ENCODE assay signal across 2 cellular contexts in the genomic region with DNA sequence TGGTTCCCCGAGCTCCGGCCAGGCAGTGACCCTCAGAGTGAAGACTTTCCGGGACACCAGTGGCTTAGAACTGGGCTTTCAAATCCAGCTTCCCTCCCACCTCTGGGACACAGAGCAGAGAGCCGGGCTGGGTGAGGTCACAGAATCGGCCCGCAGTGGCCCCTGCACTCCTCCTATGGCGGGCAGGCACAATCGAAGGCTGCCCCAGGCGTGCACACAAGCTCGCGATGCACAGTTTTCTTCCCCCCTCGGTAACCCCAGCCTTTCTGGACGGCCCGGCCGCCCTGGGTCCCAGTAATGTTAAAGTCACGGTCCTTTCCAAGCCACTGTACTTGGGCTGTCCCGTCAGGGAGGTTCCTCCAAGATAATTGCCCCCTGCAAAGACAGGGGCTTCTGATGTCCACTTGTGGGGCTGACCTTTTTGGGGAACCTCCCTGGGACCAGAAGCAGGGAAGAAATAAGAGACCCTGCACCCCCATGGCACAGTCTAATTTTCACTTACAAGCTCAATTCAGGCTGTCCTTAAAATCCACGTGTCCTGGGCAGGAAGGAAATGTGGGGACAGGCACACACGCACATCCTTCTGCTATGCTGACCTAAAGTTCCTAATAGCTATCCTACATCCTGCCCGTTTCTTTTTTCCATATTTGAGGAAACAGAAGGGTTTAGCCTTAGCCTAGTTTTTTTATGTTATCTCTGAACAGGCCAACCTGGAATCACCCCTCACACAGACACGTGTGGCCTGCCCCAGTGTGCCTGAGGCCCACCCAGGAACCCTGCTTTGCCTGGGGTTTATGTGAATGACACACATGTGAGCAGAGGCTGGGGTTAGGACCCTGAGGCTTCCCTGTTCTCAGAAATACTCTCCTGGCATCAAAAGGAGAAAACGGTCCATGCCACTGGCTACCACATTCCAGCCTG.
TF ChIP-seq lines count a peak whose summit lies in the region.

No MANE protein-coding gene starts in this region.

TF ChIP-seq in liver, 16 proteins besides CTCF, POLR2A, EP300 and RAD21:
- TF ChIP-seq HNF4G (IDR thresholded peaks at IDR 0.05) (no peak), HNF4A (conservative IDR thresholded peaks at IDR 0.05) (no peak), JUND (IDR thresholded peaks at IDR 0.05) (no peak), EGR1 (IDR thresholded peaks at IDR 0.05; ENCODE audit: low read depth in 2 of 2) (no peak), NR2F2 (IDR thresholded peaks at IDR 0.05) (peak; percentile 97), RXRA (IDR thresholded peaks at IDR 0.05) (peak in 1 of 2 donors; percentile 48), GABPA (IDR thresholded peaks at IDR 0.05 in 1 of 2, conservative IDR thresholded peaks at IDR 0.05 in 1 of 2) (no peak), YY1 (IDR thresholded peaks at IDR 0.05) (no peak), SP1 (IDR thresholded peaks at IDR 0.05) (peak; percentile 63), FOXA2 (IDR thresholded peaks at IDR 0.05) (no peak), FOXA1 (IDR thresholded peaks at IDR 0.05) (no peak), TAF1 (conservative IDR thresholded peaks at IDR 0.05) (no peak)
- TF ChIP-seq, protein P1, sequence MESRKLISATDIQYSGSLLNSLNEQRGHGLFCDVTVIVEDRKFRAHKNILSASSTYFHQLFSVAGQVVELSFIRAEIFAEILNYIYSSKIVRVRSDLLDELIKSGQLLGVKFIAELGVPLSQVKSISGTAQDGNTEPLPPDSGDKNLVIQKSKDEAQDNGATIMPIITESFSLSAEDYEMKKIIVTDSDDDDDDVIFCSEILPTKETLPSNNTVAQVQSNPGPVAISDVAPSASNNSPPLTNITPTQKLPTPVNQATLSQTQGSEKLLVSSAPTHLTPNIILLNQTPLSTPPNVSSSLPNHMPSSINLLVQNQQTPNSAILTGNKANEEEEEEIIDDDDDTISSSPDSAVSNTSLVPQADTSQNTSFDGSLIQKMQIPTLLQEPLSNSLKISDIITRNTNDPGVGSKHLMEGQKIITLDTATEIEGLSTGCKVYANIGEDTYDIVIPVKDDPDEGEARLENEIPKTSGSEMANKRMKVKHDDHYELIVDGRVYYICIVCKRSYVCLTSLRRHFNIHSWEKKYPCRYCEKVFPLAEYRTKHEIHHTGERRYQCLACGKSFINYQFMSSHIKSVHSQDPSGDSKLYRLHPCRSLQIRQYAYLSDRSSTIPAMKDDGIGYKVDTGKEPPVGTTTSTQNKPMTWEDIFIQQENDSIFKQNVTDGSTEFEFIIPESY (IDR thresholded peaks at IDR 0.05) = no peak
- TF ChIP-seq, protein P2, sequence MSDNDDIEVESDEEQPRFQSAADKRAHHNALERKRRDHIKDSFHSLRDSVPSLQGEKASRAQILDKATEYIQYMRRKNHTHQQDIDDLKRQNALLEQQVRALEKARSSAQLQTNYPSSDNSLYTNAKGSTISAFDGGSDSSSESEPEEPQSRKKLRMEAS (IDR thresholded peaks at IDR 0.05) = no peak
- TF ChIP-seq, protein P3, sequence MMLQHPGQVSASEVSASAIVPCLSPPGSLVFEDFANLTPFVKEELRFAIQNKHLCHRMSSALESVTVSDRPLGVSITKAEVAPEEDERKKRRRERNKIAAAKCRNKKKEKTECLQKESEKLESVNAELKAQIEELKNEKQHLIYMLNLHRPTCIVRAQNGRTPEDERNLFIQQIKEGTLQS (IDR thresholded peaks at IDR 0.05) = no peak
- TF ChIP-seq, protein P4, sequence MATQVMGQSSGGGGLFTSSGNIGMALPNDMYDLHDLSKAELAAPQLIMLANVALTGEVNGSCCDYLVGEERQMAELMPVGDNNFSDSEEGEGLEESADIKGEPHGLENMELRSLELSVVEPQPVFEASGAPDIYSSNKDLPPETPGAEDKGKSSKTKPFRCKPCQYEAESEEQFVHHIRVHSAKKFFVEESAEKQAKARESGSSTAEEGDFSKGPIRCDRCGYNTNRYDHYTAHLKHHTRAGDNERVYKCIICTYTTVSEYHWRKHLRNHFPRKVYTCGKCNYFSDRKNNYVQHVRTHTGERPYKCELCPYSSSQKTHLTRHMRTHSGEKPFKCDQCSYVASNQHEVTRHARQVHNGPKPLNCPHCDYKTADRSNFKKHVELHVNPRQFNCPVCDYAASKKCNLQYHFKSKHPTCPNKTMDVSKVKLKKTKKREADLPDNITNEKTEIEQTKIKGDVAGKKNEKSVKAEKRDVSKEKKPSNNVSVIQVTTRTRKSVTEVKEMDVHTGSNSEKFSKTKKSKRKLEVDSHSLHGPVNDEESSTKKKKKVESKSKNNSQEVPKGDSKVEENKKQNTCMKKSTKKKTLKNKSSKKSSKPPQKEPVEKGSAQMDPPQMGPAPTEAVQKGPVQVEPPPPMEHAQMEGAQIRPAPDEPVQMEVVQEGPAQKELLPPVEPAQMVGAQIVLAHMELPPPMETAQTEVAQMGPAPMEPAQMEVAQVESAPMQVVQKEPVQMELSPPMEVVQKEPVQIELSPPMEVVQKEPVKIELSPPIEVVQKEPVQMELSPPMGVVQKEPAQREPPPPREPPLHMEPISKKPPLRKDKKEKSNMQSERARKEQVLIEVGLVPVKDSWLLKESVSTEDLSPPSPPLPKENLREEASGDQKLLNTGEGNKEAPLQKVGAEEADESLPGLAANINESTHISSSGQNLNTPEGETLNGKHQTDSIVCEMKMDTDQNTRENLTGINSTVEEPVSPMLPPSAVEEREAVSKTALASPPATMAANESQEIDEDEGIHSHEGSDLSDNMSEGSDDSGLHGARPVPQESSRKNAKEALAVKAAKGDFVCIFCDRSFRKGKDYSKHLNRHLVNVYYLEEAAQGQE (IDR thresholded peaks at IDR 0.05) = no peak

TF ChIP-seq in HepG2, 621 proteins besides CTCF, POLR2A, EP300 and RAD21:
- TF ChIP-seq TGIF2 (CRISPR knock-in tag; IDR thresholded peaks at IDR 0.05) (no peak), TCF7L2 (IDR thresholded peaks at IDR 0.05; ENCODE audit: low read depth, low read length) (no peak), ZNF484 (CRISPR knock-in tag; IDR thresholded peaks at IDR 0.05; ENCODE audit: borderline replicate concordance, low read depth) (no peak), MZF1 (CRISPR knock-in tag; IDR thresholded peaks at IDR 0.05; ENCODE audit: borderline replicate concordance) (no peak), ZNF550 (CRISPR knock-in tag; IDR thresholded peaks at IDR 0.05; ENCODE audit: borderline replicate concordance) (no peak), HDAC2 (CRISPR knock-in tag; IDR thresholded peaks at IDR 0.05) (no peak), ZNF501 (CRISPR knock-in tag; IDR thresholded peaks at IDR 0.05) (no peak), CENPT (CRISPR knock-in tag; IDR thresholded peaks at IDR 0.05; ENCODE audit: low read depth) (no peak), THYN1 (CRISPR knock-in tag; IDR thresholded peaks at IDR 0.05; ENCODE audit: borderline replicate concordance, low read depth) (no peak), ZNF225 (CRISPR knock-in tag; IDR thresholded peaks at IDR 0.05) (no peak), ZNF660 (CRISPR knock-in tag; IDR thresholded peaks at IDR 0.05; ENCODE audit: borderline replicate concordance, low read depth) (no peak), ZKSCAN8 (CRISPR knock-in tag; IDR thresholded peaks at IDR 0.05; ENCODE audit: borderline replicate concordance) (no peak), ZNF441 (CRISPR knock-in tag; IDR thresholded peaks at IDR 0.05; ENCODE audit: borderline replicate concordance) (no peak), TBX3 (IDR thresholded peaks at IDR 0.05; ENCODE audit: borderline replicate concordance) (no peak)
- TF ChIP-seq, protein P5, sequence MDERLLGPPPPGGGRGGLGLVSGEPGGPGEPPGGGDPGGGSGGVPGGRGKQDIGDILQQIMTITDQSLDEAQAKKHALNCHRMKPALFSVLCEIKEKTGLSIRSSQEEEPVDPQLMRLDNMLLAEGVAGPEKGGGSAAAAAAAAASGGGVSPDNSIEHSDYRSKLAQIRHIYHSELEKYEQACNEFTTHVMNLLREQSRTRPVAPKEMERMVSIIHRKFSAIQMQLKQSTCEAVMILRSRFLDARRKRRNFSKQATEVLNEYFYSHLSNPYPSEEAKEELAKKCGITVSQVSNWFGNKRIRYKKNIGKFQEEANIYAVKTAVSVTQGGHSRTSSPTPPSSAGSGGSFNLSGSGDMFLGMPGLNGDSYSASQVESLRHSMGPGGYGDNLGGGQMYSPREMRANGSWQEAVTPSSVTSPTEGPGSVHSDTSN (CRISPR knock-in tag; IDR thresholded peaks at IDR 0.05) = no peak
- TF ChIP-seq, protein P6, sequence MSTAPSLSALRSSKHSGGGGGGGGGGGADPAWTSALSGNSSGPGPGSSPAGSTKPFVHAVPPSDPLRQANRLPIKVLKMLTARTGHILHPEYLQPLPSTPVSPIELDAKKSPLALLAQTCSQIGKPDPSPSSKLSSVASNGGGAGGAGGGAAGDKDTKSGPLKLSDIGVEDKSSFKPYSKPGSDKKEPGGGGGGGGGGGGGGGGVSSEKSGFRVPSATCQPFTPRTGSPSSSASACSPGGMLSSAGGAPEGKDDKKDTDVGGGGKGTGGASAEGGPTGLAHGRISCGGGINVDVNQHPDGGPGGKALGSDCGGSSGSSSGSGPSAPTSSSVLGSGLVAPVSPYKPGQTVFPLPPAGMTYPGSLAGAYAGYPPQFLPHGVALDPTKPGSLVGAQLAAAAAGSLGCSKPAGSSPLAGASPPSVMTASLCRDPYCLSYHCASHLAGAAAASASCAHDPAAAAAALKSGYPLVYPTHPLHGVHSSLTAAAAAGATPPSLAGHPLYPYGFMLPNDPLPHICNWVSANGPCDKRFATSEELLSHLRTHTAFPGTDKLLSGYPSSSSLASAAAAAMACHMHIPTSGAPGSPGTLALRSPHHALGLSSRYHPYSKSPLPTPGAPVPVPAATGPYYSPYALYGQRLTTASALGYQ (CRISPR knock-in tag; IDR thresholded peaks at IDR 0.05) = no peak
- TF ChIP-seq, protein P2 (IDR thresholded peaks at IDR 0.05) = no peak
- TF ChIP-seq, protein P7, sequence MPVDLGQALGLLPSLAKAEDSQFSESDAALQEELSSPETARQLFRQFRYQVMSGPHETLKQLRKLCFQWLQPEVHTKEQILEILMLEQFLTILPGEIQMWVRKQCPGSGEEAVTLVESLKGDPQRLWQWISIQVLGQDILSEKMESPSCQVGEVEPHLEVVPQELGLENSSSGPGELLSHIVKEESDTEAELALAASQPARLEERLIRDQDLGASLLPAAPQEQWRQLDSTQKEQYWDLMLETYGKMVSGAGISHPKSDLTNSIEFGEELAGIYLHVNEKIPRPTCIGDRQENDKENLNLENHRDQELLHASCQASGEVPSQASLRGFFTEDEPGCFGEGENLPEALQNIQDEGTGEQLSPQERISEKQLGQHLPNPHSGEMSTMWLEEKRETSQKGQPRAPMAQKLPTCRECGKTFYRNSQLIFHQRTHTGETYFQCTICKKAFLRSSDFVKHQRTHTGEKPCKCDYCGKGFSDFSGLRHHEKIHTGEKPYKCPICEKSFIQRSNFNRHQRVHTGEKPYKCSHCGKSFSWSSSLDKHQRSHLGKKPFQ (CRISPR knock-in tag; IDR thresholded peaks at IDR 0.05; ENCODE audit: insufficient replicate concordance) = no peak
- TF ChIP-seq, protein P8, sequence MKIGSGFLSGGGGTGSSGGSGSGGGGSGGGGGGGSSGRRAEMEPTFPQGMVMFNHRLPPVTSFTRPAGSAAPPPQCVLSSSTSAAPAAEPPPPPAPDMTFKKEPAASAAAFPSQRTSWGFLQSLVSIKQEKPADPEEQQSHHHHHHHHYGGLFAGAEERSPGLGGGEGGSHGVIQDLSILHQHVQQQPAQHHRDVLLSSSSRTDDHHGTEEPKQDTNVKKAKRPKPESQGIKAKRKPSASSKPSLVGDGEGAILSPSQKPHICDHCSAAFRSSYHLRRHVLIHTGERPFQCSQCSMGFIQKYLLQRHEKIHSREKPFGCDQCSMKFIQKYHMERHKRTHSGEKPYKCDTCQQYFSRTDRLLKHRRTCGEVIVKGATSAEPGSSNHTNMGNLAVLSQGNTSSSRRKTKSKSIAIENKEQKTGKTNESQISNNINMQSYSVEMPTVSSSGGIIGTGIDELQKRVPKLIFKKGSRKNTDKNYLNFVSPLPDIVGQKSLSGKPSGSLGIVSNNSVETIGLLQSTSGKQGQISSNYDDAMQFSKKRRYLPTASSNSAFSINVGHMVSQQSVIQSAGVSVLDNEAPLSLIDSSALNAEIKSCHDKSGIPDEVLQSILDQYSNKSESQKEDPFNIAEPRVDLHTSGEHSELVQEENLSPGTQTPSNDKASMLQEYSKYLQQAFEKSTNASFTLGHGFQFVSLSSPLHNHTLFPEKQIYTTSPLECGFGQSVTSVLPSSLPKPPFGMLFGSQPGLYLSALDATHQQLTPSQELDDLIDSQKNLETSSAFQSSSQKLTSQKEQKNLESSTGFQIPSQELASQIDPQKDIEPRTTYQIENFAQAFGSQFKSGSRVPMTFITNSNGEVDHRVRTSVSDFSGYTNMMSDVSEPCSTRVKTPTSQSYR (CRISPR knock-in tag; IDR thresholded peaks at IDR 0.05; ENCODE audit: borderline replicate concordance) = no peak
- TF ChIP-seq, protein P9, sequence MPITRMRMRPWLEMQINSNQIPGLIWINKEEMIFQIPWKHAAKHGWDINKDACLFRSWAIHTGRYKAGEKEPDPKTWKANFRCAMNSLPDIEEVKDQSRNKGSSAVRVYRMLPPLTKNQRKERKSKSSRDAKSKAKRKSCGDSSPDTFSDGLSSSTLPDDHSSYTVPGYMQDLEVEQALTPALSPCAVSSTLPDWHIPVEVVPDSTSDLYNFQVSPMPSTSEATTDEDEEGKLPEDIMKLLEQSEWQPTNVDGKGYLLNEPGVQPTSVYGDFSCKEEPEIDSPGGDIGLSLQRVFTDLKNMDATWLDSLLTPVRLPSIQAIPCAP (CRISPR knock-in tag; IDR thresholded peaks at IDR 0.05; ENCODE audit: low read depth) = no peak
TF ChIP-seq in HepG2: peak in this region for 0.
